In genomic region chr1:227297073-227297793, GRCh38 we compare ENCODE assay signal across 22 cellular contexts.
"Had no signal": no experiment of that assay in that cellular context is flagged by ENCODE, and none has a peak within 500 bp of the region (broad histone marks: within the 10 kb centered on the region; RNA-seq: fewer than 3 reads in every experiment).

No MANE protein-coding gene starts in this region.

- H3K27me3 Mint-ChIP-seq: memory B cell, progenitor cell of endocrine pancreas, type B pancreatic cell had no signal

- H3K9me3 ChIP-seq: left ventricle myocardium inferior, lower lobe of right lung, pancreas, suprapubic skin, thyroid gland had no signal

- H3K4me3 ChIP-seq: dorsolateral prefrontal cortex, hepatocyte, left ventricle myocardium inferior, lower lobe of right lung, pancreas, smooth muscle cell, suprapubic skin, thyroid gland had no signal

- H3K36me3 ChIP-seq: left ventricle myocardium inferior, lower lobe of right lung, pancreas, suprapubic skin, thyroid gland had no signal

- H3K27ac ChIP-seq: hepatocyte, left ventricle myocardium inferior, lower lobe of right lung, pancreas, suprapubic skin, thyroid gland had no signal

- H3K4me3 Mint-ChIP-seq: memory B cell, mesothelial cell of epicardium, natural killer cell, neural crest cell, type B pancreatic cell had no signal

- H3K9me3 Mint-ChIP-seq: memory B cell, natural killer cell, neural crest cell, type B pancreatic cell had no signal

- ATAC-seq: left cardiac atrium; lower lobe of right lung; natural killer cell; pancreas; right cardiac atrium; stimulated activated naive CD8-positive, alpha-beta T cell treated with anti-CD3 and anti-CD28 coated beads, Interleukin-15, Interleukin-2, amounts not matched to agents 100 U/mL and 50 U/mL, for 24 hours had no signal

- DNase-seq: dorsolateral prefrontal cortex; effector CD8-positive, alpha-beta T cell; foreskin melanocyte; head of caudate nucleus; kidney; left cardiac atrium; left ventricle myocardium inferior; lower lobe of right lung; natural killer cell; pancreas; right cardiac atrium; stimulated activated CD4-positive, alpha-beta T cell treated with anti-CD3 and anti-CD28 coated beads, Interleukin-2, amount 100 ng/mL, for 48 hours; stimulated activated naive CD8-positive, alpha-beta T cell treated with anti-CD3 and anti-CD28 coated beads, Interleukin-15, Interleukin-2, amounts not matched to agents 100 U/mL and 50 U/mL, for 24 hours; thyroid gland had no signal

- H3K27ac Mint-ChIP-seq: memory B cell, natural killer cell, progenitor cell of endocrine pancreas, type B pancreatic cell had no signal

- H3K36me3 Mint-ChIP-seq: memory B cell, mesothelial cell of epicardium, natural killer cell had no signal

- H3K4me1 Mint-ChIP-seq: memory B cell, natural killer cell had no signal
